ENCODE assay signal across 12 cellular contexts in the genomic region with DNA sequence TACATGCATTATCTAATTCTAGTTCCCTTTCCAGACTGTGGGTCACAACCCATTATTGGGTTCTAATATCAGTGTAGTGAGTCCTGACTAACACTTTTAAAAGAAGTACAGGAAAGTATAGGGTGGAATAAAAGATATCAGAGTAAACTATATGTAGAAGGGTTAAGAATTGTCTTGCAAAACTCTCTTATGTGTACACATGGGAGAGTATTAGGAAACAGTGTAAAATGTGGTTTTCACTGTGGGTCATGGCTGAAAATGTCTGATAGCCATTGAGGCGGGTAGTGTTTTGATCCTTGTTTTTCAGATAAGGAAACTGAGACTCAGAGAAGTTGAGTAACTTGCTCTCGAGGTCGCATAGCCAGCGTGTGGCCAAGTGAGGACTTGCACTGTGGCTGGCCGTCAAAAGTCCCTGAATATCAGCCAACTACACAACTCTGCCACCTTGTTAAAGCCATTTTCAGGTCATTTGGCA. TPM values are rescaled to one million over a fixed set of nuclear protein-coding genes. Genes with fewer than 3 reads are reported as not detected.
A peak's percentile ranks its signal among the peaks of the same experiment; 100 is the strongest.
DNase-seq lines count a peak whose midpoint lies in the region; ATAC-seq, FAIRE-seq and TF ChIP-seq lines count a peak whose summit lies in the region.
"Had no signal": no experiment of that assay in that cellular context is flagged by ENCODE, and none has a peak within 500 bp of the region (broad histone marks: within the 10 kb centered on the region; RNA-seq: fewer than 3 reads in every experiment).

No MANE protein-coding gene starts in this region.

- DNase-seq in SIG-M5 treated with dmso at 0.1 percent for 504 hours (lab: John Stamatoyannopoulos, UW; ENCODE audit: unreplicated experiment) = peak; percentile 77
- DNase-seq in SIG-M5 (lab: John Stamatoyannopoulos, UW) = no peak
- DNase-seq in K562 (ENCODE audit: extremely low read depth in 1 of 4, low spot score in 3 of 4) = peak in 1 of 4 experiments; percentile 41
- DNase-seq in lower lobe of right lung = no peak
- no peak for DNase-seq in posterior cingulate gyrus
- DNase-seq in NCI-H774 (lab: John Stamatoyannopoulos, UW) = no peak
- no peak for DNase-seq in dermis blood vessel endothelial cell
- DNase-seq in stimulated activated naive CD8-positive, alpha-beta T cell treated with anti-CD3 and anti-CD28 coated beads, Interleukin-15, amount 100 ng/mL, for 72 hours = no peak
- DNase-seq: 8988T, DMS153, NCI-H1105 had no signal

- CTCF ChIA-PET in K562 (lab: Yijun Ruan, JAX; ENCODE audit: low intra/inter-chr PET ratio) = no interaction called here

- in situ Hi-C loops in K562 (cut with MboI) = no loop called here

- peak; percentile 46 for FAIRE-seq in K562 (lab: Jason Lieb, UNC)

- H3K79me2 ChIP-seq in K562 (ENCODE audit: control insufficient read depth, insufficient read depth, low read length) = no peaks in the 10 kb centered on the region

- no peak overlapping the region; the same call in 1 of the 2 replicates for H3K4me2 ChIP-seq in K562 (ENCODE audit: insufficient read depth, low read length)

- no peak overlapping the region for H3K27ac Mint-ChIP-seq in stimulated activated naive CD8-positive, alpha-beta T cell treated with anti-CD3 and anti-CD28 coated beads, Interleukin-15, amount 100 ng/mL, for 72 hours

- 0 out of 2 replicates have a peak overlapping the region, but pooled peaks have one; percentile 9 for H2AFZ ChIP-seq in K562 (ENCODE audit: low read depth, low read length)
- H2AFZ ChIP-seq: GM23248 had no signal

- H3K4me1 Mint-ChIP-seq in stimulated activated naive CD8-positive, alpha-beta T cell treated with anti-CD3 and anti-CD28 coated beads, Interleukin-15, amount 100 ng/mL, for 72 hours = no peaks in the 10 kb centered on the region

- BruUV-seq in K562 (replicated peaks; lab: Mats Ljungman, UMichigan) = no TSS peak

- no peak overlapping the region for H3K4me3 Mint-ChIP-seq in stimulated activated naive CD8-positive, alpha-beta T cell treated with anti-CD3 and anti-CD28 coated beads, Interleukin-15, amount 100 ng/mL, for 72 hours

- whole genome bisulfite sequencing in K562 (ENCODE audit: insufficient coverage, low coverage, missing lambda C conversion rate) = 0% methylated on average over 5 of the region's 5 CpGs

- intact Hi-C loops in K562 (cut with micrococcal nuclease) = no loop called here
- intact Hi-C loops in lower lobe of right lung (cut with DNase I) = no loop called here
- intact Hi-C loops in posterior cingulate gyrus (cut with DNase I) = no loop called here

- H3K4me1 ChIP-seq in K562 (replicated peaks in 1 of 2; ENCODE audit: control insufficient read depth in 2 of 2, insufficient read depth in 2 of 2, low read length in 2 of 2) = peaks cover 3 to 12% of the 10 kb centered on the region in 2 experiments; a peak in 3 of 5 replicates
- peaks cover 27% of the 10 kb centered on the region for H3K4me1 ChIP-seq in lower lobe of right lung

- H3K9ac ChIP-seq in K562 (ENCODE audit: insufficient read depth in 1 of 2, low read depth in 2 of 2, low read length in 2 of 2) = no peak overlapping the region
- H3K9ac ChIP-seq: GM23248 had no signal

- peak; percentile 57 for ATAC-seq in K562
- ATAC-seq in lower lobe of right lung = peak; percentile 54 to 80
- no peak for ATAC-seq in stimulated activated naive CD8-positive, alpha-beta T cell treated with anti-CD3 and anti-CD28 coated beads, Interleukin-15, amount 100 ng/mL, for 72 hours

- TF ChIP-seq EP300 in K562 (IDR thresholded peaks at IDR 0.05; ENCODE audit: low read length) = no peak; the same call in 1 of the 2 replicates

- no peaks in the 10 kb centered on the region for H3K9me3 ChIP-seq in K562 (replicated peaks; ENCODE audit: control insufficient read depth, insufficient read depth, low read depth, low read length)
- no peaks in the 10 kb centered on the region for H3K9me3 ChIP-seq in lower lobe of right lung

- no peak for TF ChIP-seq POLR2A in K562 (conservative IDR thresholded peaks at IDR 0.05)

- H3K9me3 Mint-ChIP-seq in stimulated activated naive CD8-positive, alpha-beta T cell treated with anti-CD3 and anti-CD28 coated beads, Interleukin-15, amount 100 ng/mL, for 72 hours = no peaks in the 10 kb centered on the region

- no peaks in the 10 kb centered on the region for H3K36me3 ChIP-seq in K562 (ENCODE audit: control insufficient read depth, insufficient read depth, low read length)
- H3K36me3 ChIP-seq in lower lobe of right lung = peaks cover 61% of the 10 kb centered on the region

- H3K27ac ChIP-seq in K562 (ENCODE audit: extremely low read depth, low read depth, low read length) (no peak overlapping the region), lower lobe of right lung (peak overlapping the region; percentile 21)
- H3K27ac ChIP-seq: GM23248 had no signal

- peaks cover 6% of the 10 kb centered on the region for H3K27me3 Mint-ChIP-seq in stimulated activated naive CD8-positive, alpha-beta T cell treated with anti-CD3 and anti-CD28 coated beads, Interleukin-15, amount 100 ng/mL, for 72 hours

- no peak for TF ChIP-seq CTCF in K562 (IDR thresholded peaks at IDR 0.05 in 2 of 3, conservative IDR thresholded peaks at IDR 0.05 in 1 of 3; ENCODE audit: insufficient read depth in 2 of 3, low read depth in 1 of 3, low read length in 3 of 3)
- TF ChIP-seq CTCF in lower lobe of right lung (IDR thresholded peaks at IDR 0.05) = peak; percentile 17

- POLR2A ChIA-PET in K562 (lab: Yijun Ruan, JAX) = interaction anchor here (1.3 kb wide), 1 partner anchor 17 kb away, joined by 3 read pairs; no protein-coding TSS in a partner anchor

- H3K27me3 ChIP-seq in K562 (ENCODE audit: control insufficient read depth in 2 of 2, insufficient read depth in 2 of 2, low read length in 2 of 2) (peaks cover 2 to 26% of the 10 kb centered on the region in 2 experiments; a peak in 3 of 5 replicates), lower lobe of right lung (ENCODE audit: low read depth) (no peaks in the 10 kb centered on the region)

- H3K4me3 ChIP-seq in K562 (no peak overlapping the region), lower lobe of right lung (no peak overlapping the region)
- H3K4me3 ChIP-seq: GM23248 had no signal

- H4K20me1 ChIP-seq in K562 (replicated peaks; ENCODE audit: control insufficient read depth, insufficient read depth, low read length) = no peaks in the 10 kb centered on the region

- TF ChIP-seq RAD21 in K562 (CRISPR knock-in tag; conservative IDR thresholded peaks at IDR 0.05 in 1 of 2, IDR thresholded peaks at IDR 0.05 in 1 of 2) = no peak

- H3K9me1 ChIP-seq in K562 (ENCODE audit: control insufficient read depth, insufficient read depth, low read length) = no peaks in the 10 kb centered on the region

TF ChIP-seq in K562, 482 proteins besides CTCF, POLR2A, EP300 and RAD21 (continues in another document):
- TF ChIP-seq ZKSCAN3 (CRISPR knock-in tag; IDR thresholded peaks at IDR 0.05) (no peak), PRPF4 (IDR thresholded peaks at IDR 0.05; ENCODE audit: insufficient read depth, low read depth, low read length, poor library complexity, severe bottlenecking) (no peak)

RNA-seq across cellular contexts. Expression of a gene that starts 18.5 kb away (rescaled TPM):
- not detected in 2 replicates for total RNA-seq in K562 (2011; cell fraction: chromatin; rRNA removed; ENCODE audit: low replicate concordance)
- 0.17 TPM in 1 of 2 replicates, not detected in the other for total RNA-seq in K562 (2011; cell fraction: nucleolus; rRNA removed)
- 0.08 TPM in 1 of 2 replicates, not detected in the other for total RNA-seq in K562 (2011; cell fraction: nucleoplasm; rRNA removed)
- not detected in 2 replicates for total RNA-seq in K562 (2014; rRNA removed)
- not detected in 2 replicates for total RNA-seq in K562 (2014; rRNA removed; fragmentation: Illumina TruSeq; extraction: Trizol)
- not detected in 2 replicates for total RNA-seq in K562 (2015; rRNA removed; fragmentation: Illumina TruSeq; extraction: Trizol)
- total RNA-seq in K562 (2021) = 0.11 TPM in 1 of 2 replicates, not detected in the other
- 0.14 TPM in 1 of 2 replicates, not detected in the other for polyA plus RNA-seq in K562 (2011; rRNA removed)
- 0.03 and 0.10 TPM in 2 replicates for polyA plus RNA-seq in K562 (2011; cell fraction: cytosol; rRNA removed)
- polyA plus RNA-seq in K562 (2011; cell fraction: nucleus; rRNA removed) = 0.06 TPM in 1 of 2 replicates, not detected in the other
- 0.08 TPM in 1 of 2 replicates, not detected in the other for polyA plus RNA-seq in K562 (2012)
- polyA plus RNA-seq in K562 (2014; fragmentation: Illumina TruSeq; extraction: Trizol) = not detected in 2 replicates
- under 1 TPM in 1 of 2 experiments, not detected in 1; 0.07 TPM for polyA plus RNA-seq in K562 (2014; fragmentation: Nextera tagmentation; extraction: Ambion mirVana)
- polyA plus RNA-seq in K562 (2014; rRNA removed) = not detected in 2 replicates
- 0.56 TPM in 1 of 2 replicates, not detected in the other for polyA minus RNA-seq in K562 (2011; rRNA and poly(A)+ RNA removed)
- polyA minus RNA-seq in K562 (2011; cell fraction: cytosol; rRNA and poly(A)+ RNA removed) = 0.29 and 1.8 TPM in 2 replicates
- 0.13 TPM in 1 of 2 replicates, not detected in the other for polyA minus RNA-seq in K562 (2011; cell fraction: nucleus; rRNA and poly(A)+ RNA removed)
- 37.6 TPM for total RNA-seq in lower lobe of right lung
- total RNA-seq in dermis blood vessel endothelial cell = 1.9 and 3.9 TPM in 2 replicates

RNA-seq across cellular contexts. Expression of a gene that starts 20.0 kb away (rescaled TPM):
- total RNA-seq in K562 (2011; cell fraction: chromatin; rRNA removed; ENCODE audit: low replicate concordance) = not detected in 2 replicates
- not detected in 2 replicates for total RNA-seq in K562 (2011; cell fraction: nucleolus; rRNA removed)
- not detected in 2 replicates for total RNA-seq in K562 (2011; cell fraction: nucleoplasm; rRNA removed)
- not detected in 2 replicates for total RNA-seq in K562 (2014; rRNA removed)
- total RNA-seq in K562 (2014; rRNA removed; fragmentation: Illumina TruSeq; extraction: Trizol) = not detected in 2 replicates
- total RNA-seq in K562 (2015; rRNA removed; fragmentation: Illumina TruSeq; extraction: Trizol) = not detected in 2 replicates
- total RNA-seq in K562 (2021) = 0.11 and 0.35 TPM in 2 replicates
- not detected in 2 replicates for polyA plus RNA-seq in K562 (2011; rRNA removed)
- polyA plus RNA-seq in K562 (2011; cell fraction: cytosol; rRNA removed) = not detected in 2 replicates
- not detected in 2 replicates for polyA plus RNA-seq in K562 (2011; cell fraction: nucleus; rRNA removed)
- 0.11 TPM in 1 of 2 replicates, not detected in the other for polyA plus RNA-seq in K562 (2012)
- not detected in 2 replicates for polyA plus RNA-seq in K562 (2014; fragmentation: Illumina TruSeq; extraction: Trizol)
- under 1 TPM in 1 of 2 experiments, not detected in 1; 0.03 TPM for polyA plus RNA-seq in K562 (2014; fragmentation: Nextera tagmentation; extraction: Ambion mirVana)
- not detected in 2 replicates for polyA plus RNA-seq in K562 (2014; rRNA removed)
- not detected in 2 replicates for polyA minus RNA-seq in K562 (2011; rRNA and poly(A)+ RNA removed)
- not detected in 2 replicates for polyA minus RNA-seq in K562 (2011; cell fraction: cytosol; rRNA and poly(A)+ RNA removed)
- polyA minus RNA-seq in K562 (2011; cell fraction: nucleus; rRNA and poly(A)+ RNA removed) = not detected in 2 replicates
- total RNA-seq in lower lobe of right lung = 56.6 TPM
- total RNA-seq in dermis blood vessel endothelial cell = 11.0 and 23.5 TPM in 2 replicates
